In genomic region chr2:230666885-230667712, GRCh38 we compare ENCODE assay signal across 8 cellular contexts. TPM values are rescaled to one million over a fixed set of nuclear protein-coding genes. Genes with fewer than 3 reads are reported as not detected.
DNase-seq lines count a peak whose midpoint lies in the region; ATAC-seq and TF ChIP-seq lines count a peak whose summit lies in the region.

No MANE protein-coding gene starts in this region.

- TF ChIP-seq CTCF in HEK293 (tag by site-specific recombination; IDR thresholded peaks at IDR 0.05) = no peak
- no peak for TF ChIP-seq CTCF in RWPE1 (conservative IDR thresholded peaks at IDR 0.05; ENCODE audit: low read depth)
- TF ChIP-seq CTCF in fibroblast of pulmonary artery (IDR thresholded peaks at IDR 0.05; ENCODE audit: low read length, missing control alignments) = no peak
- no peak for TF ChIP-seq CTCF in vagina (IDR thresholded peaks at IDR 0.05)
- TF ChIP-seq CTCF in GM10248 (IDR thresholded peaks at IDR 0.05; ENCODE audit: control extremely low read depth, extremely low read depth, low read depth, missing control alignments) = no peak

- H3K27me3 ChIP-seq in vagina = no peaks in the 10 kb centered on the region

- H3K4me3 ChIP-seq in HEK293 (ENCODE audit: low read depth, low read length) = no peak overlapping the region
- H3K4me3 ChIP-seq in fibroblast of pulmonary artery (replicated peaks; ENCODE audit: low read depth, low read length) = no peak overlapping the region
- H3K4me3 ChIP-seq in vagina = no peak overlapping the region

- TF ChIP-seq POLR2A in vagina (IDR thresholded peaks at IDR 0.05) = no peak

- no peaks in the 10 kb centered on the region for H3K36me3 ChIP-seq in HEK293 (ENCODE audit: control insufficient read depth in 2 of 2, insufficient read depth in 1 of 2, low read length in 2 of 2)
- no peaks in the 10 kb centered on the region for H3K36me3 ChIP-seq in vagina

- no peaks in the 10 kb centered on the region for H3K4me1 ChIP-seq in HEK293 (ENCODE audit: control insufficient read depth, insufficient read depth, low read length)
- H3K4me1 ChIP-seq in vagina = peaks cover 20% of the 10 kb centered on the region

- peak; percentile 34 for DNase-seq in RWPE1 (ENCODE audit: low spot score)
- DNase-seq in fibroblast of pulmonary artery (ENCODE audit: low read depth) = peak; percentile 51
- no peak for DNase-seq in sciatic nerve (ENCODE audit: low spot score)
- no peak for DNase-seq in NCI-H2171 treated with DMSO at 0.1 percent for 48 hours (lab: John Stamatoyannopoulos, UW)
- no peak for DNase-seq in COR-L47 (lab: John Stamatoyannopoulos, UW)
- no peak for DNase-seq in vagina (ENCODE audit: extremely low spot score in 2 of 2)
- no peak for DNase-seq in GM10248 (ENCODE audit: extremely low spot score)

- POLR2A ChIA-PET in HEK293 (lab: Yijun Ruan, JAX) (no interaction called here), RWPE1 (lab: Yijun Ruan, JAX; ENCODE audit: low non-redundant PET) (no interaction called here), GM10248 (lab: Yijun Ruan, JAX) (interaction anchor here (1.4 kb wide), 1 partner anchor 8 kb away, joined by 3 read pairs; no protein-coding TSS in a partner anchor)

- CTCF ChIA-PET in HEK293 (lab: Yijun Ruan, JAX) = no interaction called here
- CTCF ChIA-PET in RWPE1 (lab: Yijun Ruan, JAX) = no interaction called here
- CTCF ChIA-PET in GM10248 (lab: Yijun Ruan, JAX) = interaction anchor here (5.2 kb wide), 1 partner anchor 14 kb away, joined by 36 read pairs; no protein-coding TSS in a partner anchor

- intact Hi-C loops in sciatic nerve (cut with DNase I) (no loop called here), vagina (cut with DNase I) (no loop called here)

- ATAC-seq in sciatic nerve = peak; percentile 67

- no peak overlapping the region for H3K27ac ChIP-seq in HEK293 (ENCODE audit: extremely low read depth, low read depth, low read length)
- peak overlapping the region; percentile 57 for H3K27ac ChIP-seq in RWPE1
- no peak overlapping the region for H3K27ac ChIP-seq in vagina

- H3K9me3 ChIP-seq in HEK293 (ENCODE audit: control insufficient read depth, insufficient read depth, low read depth, low read length) (no peaks in the 10 kb centered on the region), vagina (no peaks in the 10 kb centered on the region)

TF ChIP-seq in HEK293, 187 proteins besides CTCF, POLR2A, EP300 and RAD21 (continues in another document):
- TF ChIP-seq, protein P1, sequence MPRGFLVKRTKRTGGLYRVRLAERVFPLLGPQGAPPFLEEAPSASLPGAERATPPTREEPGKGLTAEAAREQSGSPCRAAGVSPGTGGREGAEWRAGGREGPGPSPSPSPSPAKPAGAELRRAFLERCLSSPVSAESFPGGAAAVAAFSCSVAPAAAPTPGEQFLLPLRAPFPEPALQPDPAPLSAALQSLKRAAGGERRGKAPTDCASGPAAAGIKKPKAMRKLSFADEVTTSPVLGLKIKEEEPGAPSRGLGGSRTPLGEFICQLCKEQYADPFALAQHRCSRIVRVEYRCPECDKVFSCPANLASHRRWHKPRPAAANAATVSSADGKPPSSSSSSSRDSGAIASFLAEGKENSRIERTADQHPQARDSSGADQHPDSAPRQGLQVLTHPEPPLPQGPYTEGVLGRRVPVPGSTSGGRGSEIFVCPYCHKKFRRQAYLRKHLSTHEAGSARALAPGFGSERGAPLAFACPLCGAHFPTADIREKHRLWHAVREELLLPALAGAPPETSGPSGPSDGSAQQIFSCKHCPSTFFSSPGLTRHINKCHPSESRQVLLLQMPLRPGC (tag by site-specific recombination; IDR thresholded peaks at IDR 0.05) = no peak
- TF ChIP-seq ZNF488 (tag by site-specific recombination; IDR thresholded peaks at IDR 0.05) = no peak
- TF ChIP-seq, protein P2, sequence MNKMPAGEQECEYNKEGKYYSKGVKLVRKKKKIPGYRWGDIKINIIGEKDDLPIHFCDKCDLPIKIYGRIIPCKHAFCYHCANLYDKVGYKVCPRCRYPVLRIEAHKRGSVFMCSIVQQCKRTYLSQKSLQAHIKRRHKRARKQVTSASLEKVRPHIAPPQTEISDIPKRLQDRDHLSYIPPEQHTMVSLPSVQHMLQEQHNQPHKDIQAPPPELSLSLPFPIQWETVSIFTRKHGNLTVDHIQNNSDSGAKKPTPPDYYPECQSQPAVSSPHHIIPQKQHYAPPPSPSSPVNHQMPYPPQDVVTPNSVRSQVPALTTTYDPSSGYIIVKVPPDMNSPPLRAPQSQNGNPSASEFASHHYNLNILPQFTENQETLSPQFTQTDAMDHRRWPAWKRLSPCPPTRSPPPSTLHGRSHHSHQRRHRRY (tag by site-specific recombination; IDR thresholded peaks at IDR 0.05) = no peak
- no peak for TF ChIP-seq IKZF3 (tag by site-specific recombination; IDR thresholded peaks at IDR 0.05)
- no peak for TF ChIP-seq ZNF558 (tag by site-specific recombination; IDR thresholded peaks at IDR 0.05)
- TF ChIP-seq ZBTB8A (tag by site-specific recombination; IDR thresholded peaks at IDR 0.05) = peak; percentile 68
- TF ChIP-seq, protein P3, sequence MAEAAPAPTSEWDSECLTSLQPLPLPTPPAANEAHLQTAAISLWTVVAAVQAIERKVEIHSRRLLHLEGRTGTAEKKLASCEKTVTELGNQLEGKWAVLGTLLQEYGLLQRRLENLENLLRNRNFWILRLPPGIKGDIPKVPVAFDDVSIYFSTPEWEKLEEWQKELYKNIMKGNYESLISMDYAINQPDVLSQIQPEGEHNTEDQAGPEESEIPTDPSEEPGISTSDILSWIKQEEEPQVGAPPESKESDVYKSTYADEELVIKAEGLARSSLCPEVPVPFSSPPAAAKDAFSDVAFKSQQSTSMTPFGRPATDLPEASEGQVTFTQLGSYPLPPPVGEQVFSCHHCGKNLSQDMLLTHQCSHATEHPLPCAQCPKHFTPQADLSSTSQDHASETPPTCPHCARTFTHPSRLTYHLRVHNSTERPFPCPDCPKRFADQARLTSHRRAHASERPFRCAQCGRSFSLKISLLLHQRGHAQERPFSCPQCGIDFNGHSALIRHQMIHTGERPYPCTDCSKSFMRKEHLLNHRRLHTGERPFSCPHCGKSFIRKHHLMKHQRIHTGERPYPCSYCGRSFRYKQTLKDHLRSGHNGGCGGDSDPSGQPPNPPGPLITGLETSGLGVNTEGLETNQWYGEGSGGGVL (tag by site-specific recombination; IDR thresholded peaks at IDR 0.05) = no peak
- no peak for TF ChIP-seq ZBTB49 (tag by site-specific recombination; IDR thresholded peaks at IDR 0.05; ENCODE audit: low read depth)
- TF ChIP-seq, protein P4, sequence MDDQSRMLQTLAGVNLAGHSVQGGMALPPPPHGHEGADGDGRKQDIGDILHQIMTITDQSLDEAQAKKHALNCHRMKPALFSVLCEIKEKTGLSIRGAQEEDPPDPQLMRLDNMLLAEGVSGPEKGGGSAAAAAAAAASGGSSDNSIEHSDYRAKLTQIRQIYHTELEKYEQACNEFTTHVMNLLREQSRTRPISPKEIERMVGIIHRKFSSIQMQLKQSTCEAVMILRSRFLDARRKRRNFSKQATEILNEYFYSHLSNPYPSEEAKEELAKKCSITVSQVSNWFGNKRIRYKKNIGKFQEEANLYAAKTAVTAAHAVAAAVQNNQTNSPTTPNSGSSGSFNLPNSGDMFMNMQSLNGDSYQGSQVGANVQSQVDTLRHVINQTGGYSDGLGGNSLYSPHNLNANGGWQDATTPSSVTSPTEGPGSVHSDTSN (CRISPR knock-in tag; IDR thresholded peaks at IDR 0.05) = no peak
- TF ChIP-seq ZFP69B (tag by site-specific recombination; IDR thresholded peaks at IDR 0.05) = peak; percentile 97
- TF ChIP-seq ZBTB7A (tag by site-specific recombination; IDR thresholded peaks at IDR 0.05; ENCODE audit: low read depth) = no peak
- TF ChIP-seq, protein P5, sequence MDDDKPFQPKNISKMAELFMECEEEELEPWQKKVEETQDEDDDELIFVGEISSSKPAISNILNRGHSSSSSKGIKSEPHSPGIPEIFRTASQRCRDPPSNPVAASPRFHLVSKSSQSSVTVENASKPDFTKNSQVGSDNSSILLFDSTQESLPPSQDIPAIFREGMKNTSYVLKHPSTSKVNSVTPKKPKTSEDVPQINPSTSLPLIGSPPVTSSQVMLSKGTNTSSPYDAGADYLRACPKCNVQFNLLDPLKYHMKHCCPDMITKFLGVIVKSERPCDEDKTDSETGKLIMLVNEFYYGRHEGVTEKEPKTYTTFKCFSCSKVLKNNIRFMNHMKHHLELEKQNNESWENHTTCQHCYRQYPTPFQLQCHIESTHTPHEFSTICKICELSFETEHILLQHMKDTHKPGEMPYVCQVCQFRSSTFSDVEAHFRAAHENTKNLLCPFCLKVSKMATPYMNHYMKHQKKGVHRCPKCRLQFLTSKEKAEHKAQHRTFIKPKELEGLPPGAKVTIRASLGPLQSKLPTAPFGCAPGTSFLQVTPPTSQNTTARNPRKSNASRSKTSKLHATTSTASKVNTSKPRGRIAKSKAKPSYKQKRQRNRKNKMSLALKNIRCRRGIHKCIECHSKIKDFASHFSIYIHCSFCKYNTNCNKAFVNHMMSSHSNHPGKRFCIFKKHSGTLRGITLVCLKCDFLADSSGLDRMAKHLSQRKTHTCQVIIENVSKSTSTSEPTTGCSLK (tag by site-specific recombination; IDR thresholded peaks at IDR 0.05) = no peak

RNA-seq across cellular contexts. Expression of gene CAB39, which starts 45.5 kb away (rescaled TPM):
- total RNA-seq in sciatic nerve (59.5 TPM), vagina (59.4 TPM)

Comparison
In these comparisons a context has a peak if more than half of its experiments do, and no peak if none do; other contexts are left out.
1. DNase-seq: peak in RWPE1 (single experiment) and fibroblast of pulmonary artery (single experiment); none in sciatic nerve (single experiment), NCI-H2171 treated with DMSO at 0.1 percent for 48 hours (single experiment), COR-L47 (single experiment), vagina (0 of 2) and GM10248 (single experiment).